ENCODE assay signal across 8 cellular contexts in genomic region chr9:91360551-91361293, GRCh38. TPM values are rescaled to one million over a fixed set of nuclear protein-coding genes. Genes with fewer than 3 reads are reported as not detected.
A peak's percentile ranks its signal among the peaks of the same experiment; 100 is the strongest.
DNase-seq lines count a peak whose midpoint lies in the region; ATAC-seq and TF ChIP-seq lines count a peak whose summit lies in the region.

No MANE protein-coding gene starts in this region.

- H3K36me3 Mint-ChIP-seq in activated CD8-positive, alpha-beta T cell treated with anti-CD3 and anti-CD28 coated beads, Interleukin-2, amount 10 ng/mL, durations not matched to agents 7 days and 5 days (ENCODE audit: low read depth): peaks cover 28% of the 10 kb centered on the region

- CTCF ChIA-PET in AG04450 (lab: Charles Lee): interaction anchor here (0.9 to 1.6 kb wide), 3 partner anchors 66 to 445 kb away, joined by 3 to 5 read pairs (median 5); no protein-coding TSS in a partner anchor
- CTCF ChIA-PET in activated CD8-positive, alpha-beta T cell treated with anti-CD3 and anti-CD28 coated beads, Interleukin-2, amount 10 ng/mL, durations not matched to agents 7 days and 5 days (lab: Charles Lee): interaction anchor here (0.7 to 7.6 kb wide), 10 partner anchors 12 to 445 kb away, joined by 3 to 81 read pairs (median 4); partner anchors contain the start of gene NFIL3

- H3K9me3 Mint-ChIP-seq in activated CD8-positive, alpha-beta T cell treated with anti-CD3 and anti-CD28 coated beads, Interleukin-2, amount 10 ng/mL, durations not matched to agents 7 days and 5 days (ENCODE audit: insufficient read depth): peaks cover 7% of the 10 kb centered on the region

- H2AFZ ChIP-seq in GM23248: peak overlapping the region; percentile 100

- peak overlapping the region; percentile 94 for H3K27ac Mint-ChIP-seq in activated CD8-positive, alpha-beta T cell treated with anti-CD3 and anti-CD28 coated beads, Interleukin-2, amount 10 ng/mL, durations not matched to agents 7 days and 5 days

- H3K4me3 Mint-ChIP-seq in activated CD8-positive, alpha-beta T cell treated with anti-CD3 and anti-CD28 coated beads, Interleukin-2, amount 10 ng/mL, durations not matched to agents 7 days and 5 days: peak overlapping the region; percentile 97

- POLR2A ChIA-PET in AG04450 (lab: Yijun Ruan, JAX): no interaction called here
- POLR2A ChIA-PET in activated CD8-positive, alpha-beta T cell treated with anti-CD3 and anti-CD28 coated beads, Interleukin-2, amount 10 ng/mL, durations not matched to agents 7 days and 5 days (lab: Charles Lee): interaction anchor here (0.6 to 6.5 kb wide), 12 partner anchors 14 to 259 kb away, joined by 3 to 43 read pairs (median 4); partner anchors contain the start of gene NFIL3

- WGBS in GM23248 (ENCODE audit: low coverage in 1 of 2, low lambda C conversion rate in 2 of 2, missing lambda C conversion rate in 2 of 2), 2 experiments: 21 to 23% methylated on average over 10 of the region's 10 CpGs
- whole genome bisulfite sequencing in iPS DF 6.9 (ENCODE audit: insufficient coverage, insufficient read length): no CpG with 5 or more reads among the region's 10 CpGs

- H3K36me3 ChIP-seq in GM23248 (ENCODE audit: low read depth) (no peaks in the 10 kb centered on the region), iPS DF 6.9 (ENCODE audit: control insufficient read depth, insufficient read depth, low read length) (no peaks in the 10 kb centered on the region), skeletal muscle satellite cell (ENCODE audit: insufficient read depth, low read length) (no peaks in the 10 kb centered on the region)

- H3K9ac ChIP-seq in GM23248: peak overlapping the region; percentile 94
- H3K9ac ChIP-seq in skeletal muscle satellite cell (ENCODE audit: low read depth, low read length): peak overlapping the region; percentile 93

- H3K4me1 ChIP-seq in GM23248 (ENCODE audit: insufficient read depth) (peaks cover 11% of the 10 kb centered on the region; the same call in 1 of the 2 replicates), iPS DF 6.9 (ENCODE audit: control insufficient read depth, insufficient read depth, low read length) (no peaks in the 10 kb centered on the region; the same call in 1 of the 2 replicates), skeletal muscle satellite cell (ENCODE audit: control insufficient read depth, insufficient read depth, low read length) (peaks cover 13% of the 10 kb centered on the region)

- in situ Hi-C loops in GM23248 (cut with MboI): no loop called here

- H3K79me2 ChIP-seq in GM23248 (ENCODE audit: insufficient read depth): peaks cover 59% of the 10 kb centered on the region

- H3K27me3 ChIP-seq in AG04450 (ENCODE audit: control insufficient read depth, insufficient read depth, low read length) (no peaks in the 10 kb centered on the region), GM23248 (replicated peaks; ENCODE audit: insufficient read depth) (no peaks in the 10 kb centered on the region), iPS DF 6.9 (ENCODE audit: control insufficient read depth, insufficient read depth, low read length) (no peaks in the 10 kb centered on the region), skeletal muscle satellite cell (ENCODE audit: control insufficient read depth, insufficient read depth, low read length) (no peaks in the 10 kb centered on the region)

- H3F3A ChIP-seq in GM23248 (ENCODE audit: insufficient read depth): peaks cover 4% of the 10 kb centered on the region; the same call in 1 of the 2 replicates

- no peaks in the 10 kb centered on the region for H3K9me2 ChIP-seq in GM23248 (ENCODE audit: insufficient read depth)

- H3K27ac ChIP-seq in AG04450 (ENCODE audit: low read depth, low read length) (no peak overlapping the region), GM23248 (peak overlapping the region; percentile 45), iPS DF 6.9 (ENCODE audit: low read length) (no peak overlapping the region)

- H4K20me1 ChIP-seq in GM23248 (ENCODE audit: insufficient read depth): no peaks in the 10 kb centered on the region

- no peak for TF ChIP-seq CTCF in AG04450 (IDR thresholded peaks at IDR 0.05; ENCODE audit: low read depth, low read length)

- no peak for ATAC-seq in activated CD8-positive, alpha-beta T cell treated with anti-CD3 and anti-CD28 coated beads, Interleukin-2, amount 10 ng/mL, durations not matched to agents 7 days and 5 days
- ATAC-seq in HG03342 (IDR thresholded peaks at IDR 0.05; ENCODE audit: unreplicated experiment) (no peak), HG03439 (IDR thresholded peaks at IDR 0.05; ENCODE audit: unreplicated experiment) (no peak)

- peaks cover 49% of the 10 kb centered on the region for H3K4me1 Mint-ChIP-seq in activated CD8-positive, alpha-beta T cell treated with anti-CD3 and anti-CD28 coated beads, Interleukin-2, amount 10 ng/mL, durations not matched to agents 7 days and 5 days (ENCODE audit: low read depth)

- H3K27me3 Mint-ChIP-seq in activated CD8-positive, alpha-beta T cell treated with anti-CD3 and anti-CD28 coated beads, Interleukin-2, amount 10 ng/mL, durations not matched to agents 7 days and 5 days (ENCODE audit: low read depth): no peaks in the 10 kb centered on the region

- DNase-seq in AG04450 (ENCODE audit: low read depth, low spot score): no peak
- peak; percentile 29 for DNase-seq in GM23248
- no peak for DNase-seq in activated CD8-positive, alpha-beta T cell treated with anti-CD3 and anti-CD28 coated beads, Interleukin-2, amount 10 ng/mL, durations not matched to agents 7 days and 5 days
- DNase-seq in iPS DF 6.9 (ENCODE audit: low read depth, low spot score): no peak
- DNase-seq in HK-2 (ENCODE audit: unreplicated experiment): no peak

- peak overlapping the region; percentile 99 for H3K4me2 ChIP-seq in GM23248 (ENCODE audit: unreplicated experiment)
- H3K4me2 ChIP-seq in skeletal muscle satellite cell (ENCODE audit: low read length): peak overlapping the region; percentile 87

- H3K4me3 ChIP-seq in AG04450 (ENCODE audit: low read depth, low read length) (peak overlapping the region; percentile 82), GM23248 (peak overlapping the region; percentile 88), iPS DF 6.9 (ENCODE audit: low read length) (peak overlapping the region; percentile 87; the same call in 1 of the 2 replicates), skeletal muscle satellite cell (ENCODE audit: low read length) (peak overlapping the region; percentile 94)

- peaks cover 11% of the 10 kb centered on the region for H3K9me3 ChIP-seq in AG04450 (ENCODE audit: control insufficient read depth, insufficient read depth, low read length)
- H3K9me3 ChIP-seq in GM23248 (ENCODE audit: low read depth): no peaks in the 10 kb centered on the region
- H3K9me3 ChIP-seq in iPS DF 6.9 (ENCODE audit: control insufficient read depth, insufficient read depth, low read length): no peaks in the 10 kb centered on the region
- no peaks in the 10 kb centered on the region for H3K9me3 ChIP-seq in skeletal muscle satellite cell (replicated peaks; ENCODE audit: low read length)

RNA-seq across cellular contexts. Expression of gene AUH, which starts 1.0 kb away (rescaled TPM):
- polyA plus RNA-seq in AG04450 (2011; rRNA removed) (6.7 and 9.1 TPM in 2 replicates), GM23248 (2016; fragmentation: Nextera tagmentation; extraction: Ambion mirVana) (8.9 and 9.9 TPM in 2 replicates)
- polyA minus RNA-seq in AG04450 (2011; rRNA and poly(A)+ RNA removed): 4.2 and 8.1 TPM in 2 replicates
- 8.7 and 18.3 TPM in 2 replicates for total RNA-seq in GM23248 (2014; rRNA removed; shearing (Covaris generic))
- total RNA-seq in activated CD8-positive, alpha-beta T cell treated with anti-CD3 and anti-CD28 coated beads, Interleukin-2, amount 10 ng/mL, durations not matched to agents 7 days and 5 days: 10 to 100 TPM; 15.5 to 15.6 TPM
- 11.1 and 16.0 TPM in 2 replicates for total RNA-seq in skeletal muscle satellite cell (2012; rRNA removed)
